Comparison of ENCODE assay signal across 8 cellular contexts in genomic region chr1:26279598-26280332, GRCh38. TPM values are rescaled to one million over a fixed set of nuclear protein-coding genes. Genes with fewer than 3 reads are reported as not detected.
DNase-seq lines count a peak whose midpoint lies in the region; ATAC-seq and TF ChIP-seq lines count a peak whose summit lies in the region.

Gene SH3BGRL3 (plus strand): TSS chr1:26280086. CDS start chr1:26280156, 70 bp downstream.

- no peak for TF ChIP-seq EP300 in esophagus muscularis mucosa (IDR thresholded peaks at IDR 0.05)

- BruUV-seq in Panc1 (replicated peaks; lab: Mats Ljungman, UMichigan) = no TSS peak

- 5% methylated on average over 10 of the region's 65 CpGs for WGBS in esophagus muscularis mucosa

- peak within 1 kb of the TSS; percentile 87 for H3K27ac ChIP-seq in HUES48 (ENCODE audit: low read depth, low read length)
- peak within 1 kb of the TSS; percentile 96 for H3K27ac ChIP-seq in Panc1 (ENCODE audit: low read length)
- H3K27ac ChIP-seq in esophagus muscularis mucosa (replicated peaks in 1 of 4) = peak within 1 kb of the TSS; percentile 89 to 98 (median 94)

- peak; percentile 80 for TF ChIP-seq CTCF in Panc1 (IDR thresholded peaks at IDR 0.05)
- peak; percentile 31 to 47 (median 46) for TF ChIP-seq CTCF in esophagus muscularis mucosa (IDR thresholded peaks at IDR 0.05)

- peaks cover 32% of the 10 kb centered on the region for H3K4me1 ChIP-seq in HUES48 (ENCODE audit: control insufficient read depth, insufficient read depth, low read length)
- H3K4me1 ChIP-seq in Panc1 (ENCODE audit: control insufficient read depth, insufficient read depth, low read length) = peaks cover 58% of the 10 kb centered on the region
- H3K4me1 ChIP-seq in esophagus muscularis mucosa = peaks cover 75 to 94% (median 83%) of the 10 kb centered on the region in 4 donors

- CTCF ChIA-PET in Panc1 (lab: Charles Lee) = interaction anchor here (0.6 to 0.8 kb wide), 2 partner anchors 45 to 112 kb away, joined by 3 to 4 read pairs; no protein-coding TSS in a partner anchor

- in situ Hi-C loops in Panc1 (cut with HindIII; ENCODE audit: low pct_unique_long_range_greater_than_20kb, low sequenced_read_pairs) = no loop called here

- peak; percentile 88 for TF ChIP-seq POLR2A in esophagus muscularis mucosa (IDR thresholded peaks at IDR 0.05; ENCODE audit: low read depth)

- peaks cover 37% of the 10 kb centered on the region for H3K36me3 ChIP-seq in HUES48 (ENCODE audit: control insufficient read depth, insufficient read depth, low read length)
- H3K36me3 ChIP-seq in Panc1 (ENCODE audit: control insufficient read depth, insufficient read depth, low read length) = peaks cover 10% of the 10 kb centered on the region
- peaks cover 0 to 58% (median 10%) of the 10 kb centered on the region in 4 donors for H3K36me3 ChIP-seq in esophagus muscularis mucosa

- H3K27me3 ChIP-seq in HUES48 (ENCODE audit: control insufficient read depth, insufficient read depth, low read length) (no peaks in the 10 kb centered on the region), Panc1 (ENCODE audit: control insufficient read depth, insufficient read depth, low read length) (no peaks in the 10 kb centered on the region), esophagus muscularis mucosa (no peaks in the 10 kb centered on the region)

- POLR2A ChIA-PET in Panc1 (lab: Charles Lee) = interaction anchor here (0.6 kb wide), 1 partner anchor 1390 kb away, joined by 3 read pairs; no protein-coding TSS in a partner anchor

- no peaks in the 10 kb centered on the region for H3K9me3 ChIP-seq in HUES48 (ENCODE audit: control insufficient read depth, insufficient read depth, low read length)
- H3K9me3 ChIP-seq in Panc1 (ENCODE audit: control insufficient read depth, insufficient read depth, low read depth, low read length) = no peaks in the 10 kb centered on the region
- H3K9me3 ChIP-seq in esophagus muscularis mucosa = no peaks in the 10 kb centered on the region

- H3K4me3 ChIP-seq in HUES48 (ENCODE audit: low read depth, low read length) (peak within 1 kb of the TSS; percentile 81), Panc1 (ENCODE audit: low read depth in 2 of 2, low read length in 2 of 2) (peak within 1 kb of the TSS; percentile 78), esophagus muscularis mucosa (peak within 1 kb of the TSS; percentile 77 to 98 (median 89))

- peak; percentile 69 for ATAC-seq in GM19467 (IDR thresholded peaks at IDR 0.05; ENCODE audit: unreplicated experiment)
- ATAC-seq in Panc1 = peak; percentile 83

- peak; percentile 56 for DNase-seq in COLO829 (ENCODE audit: low spot score)
- no peak for DNase-seq in Panc1 (ENCODE audit: low read depth, low spot score)
- DNase-seq in activated T-cell treated with anti-CD3 and anti-CD28 coated beads, Interleukin-2, amount 50 U/mL, for 48 hours = peak; percentile 88 to 91
- DNase-seq in esophagus muscularis mucosa (ENCODE audit: extremely low spot score) = peak; percentile 95
- DNase-seq in myocyte (ENCODE audit: low read depth) = peak; percentile 91
- peak; percentile 83 for DNase-seq in stimulated activated CD8-positive, alpha-beta memory T cell treated with anti-CD3 and anti-CD28 coated beads, Interleukin-7, amount 100 ng/mL, for 48 hours (ENCODE audit: extremely low read depth in 1 of 2, low read depth in 1 of 2)

- intact Hi-C loops in Panc1 (cut with micrococcal nuclease; ENCODE audit: unreplicated experiment) = no loop called here
- intact Hi-C loops in esophagus muscularis mucosa (cut with DNase I) = no loop called here

- H3K9ac ChIP-seq in HUES48 (ENCODE audit: low read depth, low read length) = peak within 1 kb of the TSS; percentile 45

RNA-seq across cellular contexts. Expression of gene SH3BGRL3, which starts in this region (rescaled TPM):
- total RNA-seq in Panc1 (2021; ENCODE audit: unreplicated experiment) = 193 TPM
- 432 TPM for polyA plus RNA-seq in Panc1 (2012; ENCODE audit: insufficient read length)
- total RNA-seq in esophagus muscularis mucosa = 10 to 100 TPM; 52.7 to 81.7 (median 59.8) TPM
- total RNA-seq in myocyte = 49.0 and 51.4 TPM in 2 replicates
- 449 TPM for polyA plus RNA-seq in myocyte (2012)
